In the genomic region with DNA sequence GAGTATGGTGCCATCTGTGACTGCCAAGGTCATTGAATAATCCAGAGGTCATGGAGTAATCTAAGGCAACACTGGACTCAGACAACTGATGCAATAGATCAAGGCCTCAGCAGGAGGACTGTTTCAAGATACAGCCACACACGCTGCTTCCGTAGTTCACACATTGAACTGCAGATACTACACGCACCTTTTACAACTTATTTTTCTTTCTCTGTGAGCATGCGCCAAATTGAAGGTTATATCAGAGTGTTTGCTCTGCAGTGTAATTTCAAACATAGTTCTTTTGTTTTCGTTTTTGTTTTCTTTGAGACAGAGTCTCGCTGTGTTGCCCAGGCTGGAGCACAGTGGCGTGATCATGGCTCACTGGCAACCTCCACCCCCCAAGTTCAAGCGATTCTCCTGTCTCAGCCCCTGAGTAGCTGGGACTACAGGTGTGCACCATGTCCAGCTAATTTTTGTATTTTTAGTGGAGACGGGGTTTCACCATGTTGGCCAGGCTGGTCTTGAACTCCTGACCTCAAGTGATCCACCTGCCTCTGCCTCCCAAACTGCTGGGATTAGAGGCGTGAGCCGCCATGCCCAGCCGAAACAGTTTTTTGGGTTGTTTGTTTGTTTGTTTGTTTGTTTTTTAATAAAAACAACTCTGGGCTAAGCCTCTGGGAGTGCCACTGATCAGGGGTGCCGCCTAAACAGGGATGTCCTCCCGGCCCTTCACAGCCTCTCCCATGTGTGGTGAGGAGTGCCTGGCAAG, we compare ENCODE assay signal across 22 cellular contexts.
DNase-seq lines count a peak whose midpoint lies in the region; ATAC-seq, FAIRE-seq and TF ChIP-seq lines count a peak whose summit lies in the region.
"Had no signal": no experiment of that assay in that cellular context is flagged by ENCODE, and none has a peak within 500 bp of the region (broad histone marks: within the 10 kb centered on the region; RNA-seq: fewer than 3 reads in every experiment).

No MANE protein-coding gene starts in this region.

- in situ Hi-C loops in K562 (cut with MboI): no loop called here

- peaks cover 0 to 13% of the 10 kb centered on the region in 2 experiments; a peak in 2 of 5 replicates for H3K27me3 ChIP-seq in K562 (ENCODE audit: control insufficient read depth in 2 of 2, insufficient read depth in 2 of 2, low read length in 2 of 2)
- H3K27me3 ChIP-seq in layer of hippocampus (ENCODE audit: control insufficient read depth, insufficient read depth, low read length): no peaks in the 10 kb centered on the region
- H3K27me3 ChIP-seq in psoas muscle (ENCODE audit: insufficient read depth in 3 of 3, low read length in 2 of 3): no peaks in the 10 kb centered on the region
- H3K27me3 ChIP-seq: foreskin keratinocyte, MG63, vagina had no signal

- peak; percentile 40; the same call in 1 of the 3 replicates for ATAC-seq in K562
- ATAC-seq in psoas muscle: no peak
- ATAC-seq in HG03457 (IDR thresholded peaks at IDR 0.05; ENCODE audit: unreplicated experiment): no peak
- no peak for ATAC-seq in HG03521 (IDR thresholded peaks at IDR 0.05; ENCODE audit: unreplicated experiment)
- ATAC-seq: foreskin keratinocyte, PC-3 had no signal

- H3K4me3 Mint-ChIP-seq in CD14-positive monocyte: no peak overlapping the region
- H3K4me3 Mint-ChIP-seq: HFFc6, IgD-negative memory B cell had no signal

- H2AFZ ChIP-seq in K562 (ENCODE audit: low read depth, low read length): no peak overlapping the region

- H3K27ac Mint-ChIP-seq in CD14-positive monocyte: peak overlapping the region in 6 of 7 donors; percentile 15 to 88 (median 67)
- H3K27ac Mint-ChIP-seq: HFFc6 had no signal

- no peak for TF ChIP-seq RAD21 in K562 (CRISPR knock-in tag; conservative IDR thresholded peaks at IDR 0.05 in 1 of 2, IDR thresholded peaks at IDR 0.05 in 1 of 2)

- no TSS peak for BruUV-seq in K562 (replicated peaks; lab: Mats Ljungman, UMichigan)

- peaks cover 1 to 22% of the 10 kb centered on the region in 2 donors for H3K36me3 Mint-ChIP-seq in CD14-positive monocyte
- H3K36me3 Mint-ChIP-seq: IgD-negative memory B cell had no signal

- TF ChIP-seq EP300 in K562 (IDR thresholded peaks at IDR 0.05; ENCODE audit: low read length): no peak

- no peak for FAIRE-seq in K562 (lab: Jason Lieb, UNC)

- H3K79me2 ChIP-seq in K562 (ENCODE audit: control insufficient read depth, insufficient read depth, low read length): no peaks in the 10 kb centered on the region

- H4K20me1 ChIP-seq in K562 (replicated peaks; ENCODE audit: control insufficient read depth, insufficient read depth, low read length): no peaks in the 10 kb centered on the region

- intact Hi-C loops in CD14-positive monocyte (cut with micrococcal nuclease): no loop called here
- intact Hi-C loops in K562 (cut with micrococcal nuclease): no loop called here
- intact Hi-C loops in psoas muscle (cut with DNase I): no loop called here

- H3K27me3 Mint-ChIP-seq in CD14-positive monocyte (ENCODE audit: low read depth in 3 of 3): peaks cover 1 to 2% (median 1%) of the 10 kb centered on the region in 3 donors

- H3K27ac ChIP-seq in K562 (ENCODE audit: extremely low read depth, low read depth, low read length) (no peak overlapping the region), layer of hippocampus (ENCODE audit: low read depth, low read length) (peak overlapping the region; percentile 30), psoas muscle (peak overlapping the region; percentile 91)
- H3K27ac ChIP-seq: foreskin keratinocyte, prostate gland, vagina, WERI-Rb-1 had no signal

- peaks cover 49% of the 10 kb centered on the region for H3K4me1 Mint-ChIP-seq in CD14-positive monocyte

- H3K36me3 ChIP-seq in K562 (ENCODE audit: control insufficient read depth, insufficient read depth, low read length) (no peaks in the 10 kb centered on the region), psoas muscle (ENCODE audit: insufficient read depth in 1 of 2, low read depth in 1 of 2) (no peaks in the 10 kb centered on the region)
- H3K36me3 ChIP-seq: MG63, prostate gland, vagina, WERI-Rb-1 had no signal

- H3K4me1 ChIP-seq in K562 (replicated peaks in 1 of 2; ENCODE audit: control insufficient read depth in 2 of 2, insufficient read depth in 2 of 2, low read length in 2 of 2): no peaks in the 10 kb centered on the region
- H3K4me1 ChIP-seq in psoas muscle: peaks cover 54% of the 10 kb centered on the region
- H3K4me1 ChIP-seq: foreskin keratinocyte, prostate gland had no signal

- CTCF ChIA-PET in K562 (lab: Yijun Ruan, JAX; ENCODE audit: low intra/inter-chr PET ratio) (no interaction called here), GM10248 (lab: Yijun Ruan, JAX) (interaction anchor here (1.9 kb wide), 1 partner anchor 17 kb away, joined by 7 read pairs; no protein-coding TSS in a partner anchor)

- H3K4me2 ChIP-seq in K562 (ENCODE audit: insufficient read depth, low read length): no peak overlapping the region

- H3K4me3 ChIP-seq in K562 (no peak overlapping the region), psoas muscle (peak overlapping the region; percentile 54)
- H3K4me3 ChIP-seq: MG63, prostate gland, vagina had no signal

- 6% methylated on average over 10 of the region's 14 CpGs for WGBS in K562 (ENCODE audit: insufficient coverage, low coverage, missing lambda C conversion rate)
- WGBS in psoas muscle, 3 donors: 75 to 88% (median 78%) methylated on average over 14 of the region's 14 CpGs

- TF ChIP-seq CTCF in CD14-positive monocyte (IDR thresholded peaks at IDR 0.05) (no peak), K562 (IDR thresholded peaks at IDR 0.05 in 2 of 3, conservative IDR thresholded peaks at IDR 0.05 in 1 of 3; ENCODE audit: insufficient read depth in 2 of 3, low read depth in 1 of 3, low read length in 3 of 3) (no peak), psoas muscle (IDR thresholded peaks at IDR 0.05) (no peak), GM10248 (IDR thresholded peaks at IDR 0.05; ENCODE audit: control extremely low read depth, extremely low read depth, low read depth, missing control alignments) (no peak)

- no peaks in the 10 kb centered on the region for H3K9me1 ChIP-seq in K562 (ENCODE audit: control insufficient read depth, insufficient read depth, low read length)

- TF ChIP-seq POLR2A in K562 (conservative IDR thresholded peaks at IDR 0.05): no peak

- DNase-seq in CD14-positive monocyte (ENCODE audit: low spot score): no peak
- no peak for DNase-seq in K562 (ENCODE audit: extremely low read depth in 1 of 4, low spot score in 3 of 4)
- no peak for DNase-seq in psoas muscle
- no peak for DNase-seq in COR-L47 (lab: John Stamatoyannopoulos, UW)
- DNase-seq in GM10248 (ENCODE audit: extremely low spot score): no peak
- DNase-seq: activated CD4-positive, alpha-beta T cell treated with anti-CD3 and anti-CD28 coated beads, Interleukin-2, amount 50 U/mL, for 48 hours; activated gamma-delta T cell; foreskin keratinocyte; HFFc6; MG63; NCI-H1694; NCI-H2227 treated with DMSO at 0.1 percent for 48 hours; NCI-H774; PC-3; T-helper 2 cell; WERI-Rb-1 had no signal

- H3K9me3 ChIP-seq in K562 (replicated peaks; ENCODE audit: control insufficient read depth, insufficient read depth, low read depth, low read length) (no peaks in the 10 kb centered on the region), psoas muscle (no peaks in the 10 kb centered on the region)
- H3K9me3 ChIP-seq: MG63, prostate gland, vagina had no signal

- H3K9me3 Mint-ChIP-seq in CD14-positive monocyte: peaks cover 0 to 3% (median 0%) of the 10 kb centered on the region in 7 donors
- H3K9me3 Mint-ChIP-seq: HFFc6, IgD-negative memory B cell had no signal

- H3K9ac ChIP-seq in K562 (ENCODE audit: insufficient read depth in 1 of 2, low read depth in 2 of 2, low read length in 2 of 2): no peak overlapping the region

- POLR2A ChIA-PET in K562 (lab: Yijun Ruan, JAX): no interaction called here
- POLR2A ChIA-PET in GM10248 (lab: Yijun Ruan, JAX): no interaction called here

TF ChIP-seq in K562, 482 proteins besides CTCF, POLR2A, EP300 and RAD21:
- TF ChIP-seq MAFF (IDR thresholded peaks at IDR 0.05; ENCODE audit: low read length): no peak
- TF ChIP-seq DDX20 (tag; IDR thresholded peaks at IDR 0.05; ENCODE audit: low read depth): no peak
- TF ChIP-seq CEBPG (CRISPR knock-in tag; IDR thresholded peaks at IDR 0.05): no peak
- TF ChIP-seq CEBPG (tag; conservative IDR thresholded peaks at IDR 0.05 in 1 of 2, IDR thresholded peaks at IDR 0.05 in 1 of 2): peak in 1 of 2 experiments; percentile 40; a peak in 1 of 4 replicates
- peak; percentile 63; the same call in 1 of the 2 replicates for TF ChIP-seq ESRRA (IDR thresholded peaks at IDR 0.05; ENCODE audit: borderline replicate concordance, low read depth)
- TF ChIP-seq ZNF311 (CRISPR knock-in tag; IDR thresholded peaks at IDR 0.05): no peak
- TF ChIP-seq, protein P1, sequence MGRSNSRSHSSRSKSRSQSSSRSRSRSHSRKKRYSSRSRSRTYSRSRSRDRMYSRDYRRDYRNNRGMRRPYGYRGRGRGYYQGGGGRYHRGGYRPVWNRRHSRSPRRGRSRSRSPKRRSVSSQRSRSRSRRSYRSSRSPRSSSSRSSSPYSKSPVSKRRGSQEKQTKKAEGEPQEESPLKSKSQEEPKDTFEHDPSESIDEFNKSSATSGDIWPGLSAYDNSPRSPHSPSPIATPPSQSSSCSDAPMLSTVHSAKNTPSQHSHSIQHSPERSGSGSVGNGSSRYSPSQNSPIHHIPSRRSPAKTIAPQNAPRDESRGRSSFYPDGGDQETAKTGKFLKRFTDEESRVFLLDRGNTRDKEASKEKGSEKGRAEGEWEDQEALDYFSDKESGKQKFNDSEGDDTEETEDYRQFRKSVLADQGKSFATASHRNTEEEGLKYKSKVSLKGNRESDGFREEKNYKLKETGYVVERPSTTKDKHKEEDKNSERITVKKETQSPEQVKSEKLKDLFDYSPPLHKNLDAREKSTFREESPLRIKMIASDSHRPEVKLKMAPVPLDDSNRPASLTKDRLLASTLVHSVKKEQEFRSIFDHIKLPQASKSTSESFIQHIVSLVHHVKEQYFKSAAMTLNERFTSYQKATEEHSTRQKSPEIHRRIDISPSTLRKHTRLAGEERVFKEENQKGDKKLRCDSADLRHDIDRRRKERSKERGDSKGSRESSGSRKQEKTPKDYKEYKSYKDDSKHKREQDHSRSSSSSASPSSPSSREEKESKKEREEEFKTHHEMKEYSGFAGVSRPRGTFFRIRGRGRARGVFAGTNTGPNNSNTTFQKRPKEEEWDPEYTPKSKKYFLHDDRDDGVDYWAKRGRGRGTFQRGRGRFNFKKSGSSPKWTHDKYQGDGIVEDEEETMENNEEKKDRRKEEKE (IDR thresholded peaks at IDR 0.05; ENCODE audit: borderline replicate concordance in 1 of 2, control insufficient read depth in 1 of 2, low read depth in 2 of 2, low read length in 1 of 2): no peak
- peak; percentile 40 to 43; a peak in 1 of 4 replicates for TF ChIP-seq NRF1 (conservative IDR thresholded peaks at IDR 0.05 in 1 of 2, IDR thresholded peaks at IDR 0.05 in 1 of 2)
- TF ChIP-seq MCM7 (IDR thresholded peaks at IDR 0.05): no peak
